ENCODE assay signal across 8 cellular contexts in genomic region chr19:17235618-17236413, GRCh38. TPM values are rescaled to one million over a fixed set of nuclear protein-coding genes. Genes with fewer than 3 reads are reported as not detected.
A peak's percentile ranks its signal among the peaks of the same experiment; 100 is the strongest.
DNase-seq lines count a peak whose midpoint lies in the region; ATAC-seq and TF ChIP-seq lines count a peak whose summit lies in the region.

No MANE protein-coding gene starts in this region.

- H3K4me1 ChIP-seq in Peyer's patch (peaks cover 3 to 55% (median 12%) of the 10 kb centered on the region in 4 donors), neural progenitor cell (peaks cover 17% of the 10 kb centered on the region), subcutaneous abdominal adipose tissue (ENCODE audit: control insufficient read depth in 5 of 5, insufficient read depth in 5 of 5, low read length in 5 of 5) (peaks cover 0 to 44% (median 37%) of the 10 kb centered on the region in 5 donors)

- DNase-seq in NCI-H1417 (lab: John Stamatoyannopoulos, UW): peak; percentile 37 to 86 (median 84)
- no peak for DNase-seq in NCI-H1417 treated with DMSO at 0.1 percent for 48 hours (lab: John Stamatoyannopoulos, UW)
- peak; percentile 76 to 91 (median 86) for DNase-seq in Peyer's patch
- DNase-seq in activated effector memory CD4-positive, alpha-beta T cell treated with Interleukin-2 at 50 U/mL for 16 hours: peak; percentile 71
- peak; percentile 65 for DNase-seq in fibroblast of the aortic adventitia (ENCODE audit: low read depth)
- peak; percentile 91 for DNase-seq in neural progenitor cell (ENCODE audit: low spot score)

- H3K9me3 Mint-ChIP-seq in neural progenitor cell: no peaks in the 10 kb centered on the region

- H3K9me3 ChIP-seq in Peyer's patch (no peaks in the 10 kb centered on the region), neural progenitor cell (ENCODE audit: low read depth) (no peaks in the 10 kb centered on the region), subcutaneous abdominal adipose tissue (ENCODE audit: control insufficient read depth in 5 of 5, low read length in 5 of 5) (no peaks in the 10 kb centered on the region)

- peak; percentile 62 for ATAC-seq in HG03442 (IDR thresholded peaks at IDR 0.05; ENCODE audit: unreplicated experiment)

- H3K27ac ChIP-seq in Peyer's patch (peak overlapping the region; percentile 47 to 80 (median 73)), neural progenitor cell (peak overlapping the region; percentile 56), subcutaneous abdominal adipose tissue (ENCODE audit: low read depth, low read length) (peak overlapping the region; percentile 46)

- peaks cover 0 to 45% (median 0%) of the 10 kb centered on the region in 3 donors for H3K36me3 ChIP-seq in Peyer's patch
- H3K36me3 ChIP-seq in neural progenitor cell: no peaks in the 10 kb centered on the region
- H3K36me3 ChIP-seq in subcutaneous abdominal adipose tissue (ENCODE audit: control insufficient read depth in 5 of 5, insufficient read depth in 5 of 5, low read length in 5 of 5): peaks cover 0 to 45% (median 25%) of the 10 kb centered on the region in 5 donors

- peaks cover 41% of the 10 kb centered on the region for H4K20me1 ChIP-seq in neural progenitor cell (ENCODE audit: low read depth)

- H3K27ac Mint-ChIP-seq in neural progenitor cell: no peak overlapping the region

- H3F3A ChIP-seq in neural progenitor cell (ENCODE audit: low read depth): peaks cover 43% of the 10 kb centered on the region

- H3K27me3 Mint-ChIP-seq in neural progenitor cell (ENCODE audit: insufficient read depth, low read depth): peaks cover 8% of the 10 kb centered on the region

- peak overlapping the region; percentile 87 for H3K4me2 ChIP-seq in neural progenitor cell

- TF ChIP-seq CTCF in Peyer's patch (IDR thresholded peaks at IDR 0.05) (peak; percentile 20 to 64 (median 52)), fibroblast of the aortic adventitia (IDR thresholded peaks at IDR 0.05; ENCODE audit: insufficient read depth, low read length) (peak; percentile 43), neural progenitor cell (IDR thresholded peaks at IDR 0.05) (peak; percentile 53)

- no peak for TF ChIP-seq POLR2A in Peyer's patch (IDR thresholded peaks at IDR 0.05)

- peak overlapping the region; percentile 76 for H3K4me3 Mint-ChIP-seq in neural progenitor cell

- H2AFZ ChIP-seq in neural progenitor cell (replicated peaks): peak overlapping the region; percentile 58

- H3K4me3 ChIP-seq in Peyer's patch (peak overlapping the region; percentile 46 to 66 (median 61)), fibroblast of the aortic adventitia (ENCODE audit: low read depth, low read length) (peak overlapping the region; percentile 70), neural progenitor cell (peak overlapping the region; percentile 80), subcutaneous abdominal adipose tissue (ENCODE audit: low read depth in 1 of 5, low read length in 5 of 5) (peak overlapping the region in 4 of 5 donors; percentile 42 to 63 (median 59))

- H3K79me2 ChIP-seq in neural progenitor cell (ENCODE audit: low read depth): peaks cover 40% of the 10 kb centered on the region

- H3K4me1 Mint-ChIP-seq in neural progenitor cell: peaks cover 15% of the 10 kb centered on the region

- H3K36me3 Mint-ChIP-seq in neural progenitor cell: peaks cover 15% of the 10 kb centered on the region

- H3K27me3 ChIP-seq in Peyer's patch (no peaks in the 10 kb centered on the region), neural progenitor cell (no peaks in the 10 kb centered on the region), subcutaneous abdominal adipose tissue (ENCODE audit: control insufficient read depth in 5 of 5, insufficient read depth in 4 of 5, low read length in 5 of 5) (no peaks in the 10 kb centered on the region)

- no peak overlapping the region for H3K9ac ChIP-seq in neural progenitor cell
- peak overlapping the region in 2 of 5 donors; percentile 51 to 61 for H3K9ac ChIP-seq in subcutaneous abdominal adipose tissue (ENCODE audit: low read length in 5 of 5)

RNA-seq across cellular contexts. Expression of gene OCEL1, which starts 9.8 kb away (rescaled TPM):
- total RNA-seq in Peyer's patch: 10 to 100 TPM in 3 of 4 donors, 1 to 10 TPM in 1; 8.3 to 38.5 (median 30.8) TPM
- total RNA-seq in fibroblast of the aortic adventitia (ENCODE audit: low replicate concordance): 3.9 and 19.7 TPM in 2 replicates
- total RNA-seq in neural progenitor cell (ENCODE audit: low replicate concordance): 4.6 and 7.7 TPM in 2 replicates

RNA-seq across cellular contexts. Expression of gene NR2F6, which starts 9.9 kb away (rescaled TPM):
- total RNA-seq in Peyer's patch (100 to 1,000 TPM in 3 of 4 donors, 10 to 100 TPM in 1; 42.1 to 217 (median 142) TPM), fibroblast of the aortic adventitia (ENCODE audit: low replicate concordance) (23.7 and 27.9 TPM in 2 replicates), neural progenitor cell (ENCODE audit: low replicate concordance) (14.3 and 67.0 TPM in 2 replicates)

RNA-seq across cellular contexts. Expression of gene USE1, which starts 20.7 kb away (rescaled TPM):
- total RNA-seq in Peyer's patch: 10 to 100 TPM in 3 of 4 donors, 1 to 10 TPM in 1; 7.7 to 13.6 (median 11.2) TPM
- 23.8 and 27.8 TPM in 2 replicates for total RNA-seq in fibroblast of the aortic adventitia (ENCODE audit: low replicate concordance)
- total RNA-seq in neural progenitor cell (ENCODE audit: low replicate concordance): 12.1 and 13.6 TPM in 2 replicates

RNA-seq across cellular contexts. Expression of gene USHBP1, which starts 28.7 kb away (rescaled TPM):
- total RNA-seq in Peyer's patch: 10 to 100 TPM in 1 of 4 donors, 1 to 10 TPM in 3; 1.6 to 11.6 (median 2.5) TPM
- not detected in 2 replicates for total RNA-seq in fibroblast of the aortic adventitia (ENCODE audit: low replicate concordance)
- total RNA-seq in neural progenitor cell (ENCODE audit: low replicate concordance): 0.28 and 1.1 TPM in 2 replicates

RNA-seq across cellular contexts. Expression of gene BABAM1, which starts 31.4 kb away (rescaled TPM):
- total RNA-seq in Peyer's patch: 100 to 1,000 TPM in 1 of 4 donors, 10 to 100 TPM in 3; 51.8 to 174 (median 59.2) TPM
- 59.3 and 72.1 TPM in 2 replicates for total RNA-seq in fibroblast of the aortic adventitia (ENCODE audit: low replicate concordance)
- 89.8 and 107 TPM in 2 replicates for total RNA-seq in neural progenitor cell (ENCODE audit: low replicate concordance)
